9 cellular contexts compared by ENCODE assay signal in the genomic region with DNA sequence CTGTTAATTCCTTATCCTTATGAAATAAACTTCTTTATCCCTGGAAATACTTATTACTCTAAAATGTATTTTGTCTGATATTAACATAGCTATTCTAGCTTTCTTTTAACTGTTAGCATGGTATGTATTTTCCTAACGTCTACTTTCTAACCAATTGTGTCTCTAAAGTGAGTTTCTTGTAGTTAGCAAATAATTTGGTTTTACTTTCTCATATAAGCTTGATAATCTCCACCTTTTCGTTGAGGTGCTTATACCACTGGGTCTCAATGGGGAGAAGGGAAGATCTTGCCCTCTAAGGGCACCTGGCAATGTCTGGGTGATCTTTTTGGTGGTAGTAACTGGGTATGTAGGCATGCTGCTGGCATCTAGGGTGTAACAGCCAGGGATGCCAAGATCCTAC. TPM values are rescaled to one million over a fixed set of nuclear protein-coding genes. Genes with fewer than 3 reads are reported as not detected.
"Had no signal": no experiment of that assay in that cellular context is flagged by ENCODE, and none has a peak within 500 bp of the region (broad histone marks: within the 10 kb centered on the region; RNA-seq: fewer than 3 reads in every experiment).

No MANE protein-coding gene starts in this region.

- H3K4me2 ChIP-seq: KMS-11 had no signal

- H3K36me3 Mint-ChIP-seq: IgD-negative memory B cell had no signal

- ATAC-seq: HepG2, K562 had no signal

- H3K9me3 Mint-ChIP-seq: IgD-negative memory B cell had no signal

- DNase-seq: IMR-90, KBM-7, KG1 had no signal

- H3K4me3 ChIP-seq: K562 had no signal

- H3K27ac ChIP-seq: HL-60, KMS-11 had no signal

- H3K27ac Mint-ChIP-seq: IgD-negative memory B cell had no signal

- FAIRE-seq: HepG2, K562 had no signal

RNA-seq across cellular contexts. Expression of a gene that starts 25.7 kb away (rescaled TPM):
- total RNA-seq: HT1080 had no signal
- polyA plus RNA-seq: IgD-negative memory B cell had no signal
